14 cellular contexts compared by ENCODE assay signal in genomic region chr1:87435484-87435883, GRCh38.
A peak's percentile ranks its signal among the peaks of the same experiment; 100 is the strongest.
DNase-seq lines count a peak whose midpoint lies in the region; ATAC-seq lines count a peak whose summit lies in the region.
"Had no signal": no experiment of that assay in that cellular context is flagged by ENCODE, and none has a peak within 500 bp of the region (broad histone marks: within the 10 kb centered on the region; RNA-seq: fewer than 3 reads in every experiment).

No MANE protein-coding gene starts in this region.

- CTCF ChIA-PET in activated CD4-positive, alpha-beta memory T cell treated with anti-CD3 and anti-CD28 coated beads for 36 hours (lab: Charles Lee): no interaction called here

- peaks cover 10% of the 10 kb centered on the region for H3K4me1 Mint-ChIP-seq in activated CD4-positive, alpha-beta memory T cell treated with anti-CD3 and anti-CD28 coated beads for 36 hours (ENCODE audit: low read depth)

- intact Hi-C loops in activated CD4-positive, alpha-beta memory T cell treated with anti-CD3 and anti-CD28 coated beads for 36 hours (cut with micrococcal nuclease): loop anchor here (1.0 kb wide), 2 partner anchors 14 to 31 kb away; no protein-coding TSS in a partner anchor

- peak; percentile 36 for DNase-seq in activated CD4-positive, alpha-beta memory T cell treated with anti-CD3 and anti-CD28 coated beads for 36 hours
- DNase-seq in iris pigment epithelial cell (ENCODE audit: low read depth) (peak; percentile 44), anterior cingulate cortex (lab: John Stamatoyannopoulos, UW) (no peak), DMS53 (lab: John Stamatoyannopoulos, UW) (no peak), hepatic stellate cell (ENCODE audit: low spot score) (no peak)
- DNase-seq: activated effector memory CD4-positive, alpha-beta T cell treated with anti-CD3 and anti-CD28 coated beads, Interleukin-2, amount 50 U/mL, for 16 hours; Karpas-422; left colon; NCI-H69; posterior cingulate gyrus had no signal

- no peak overlapping the region for H3K4me3 Mint-ChIP-seq in activated CD4-positive, alpha-beta memory T cell treated with anti-CD3 and anti-CD28 coated beads for 36 hours
- H3K4me3 Mint-ChIP-seq: T-helper 1 cell treated with Interleukin-12 subunit alpha and Interleukin-12 subunit beta and Interleukin-4 antibody, amounts not matched to agents 30 μg/mL and 1 μg/mL, for 36 hours had no signal

- POLR2A ChIA-PET in activated CD4-positive, alpha-beta memory T cell treated with anti-CD3 and anti-CD28 coated beads for 36 hours (lab: Charles Lee): no interaction called here

- no peak overlapping the region for H3K27ac Mint-ChIP-seq in activated CD4-positive, alpha-beta memory T cell treated with anti-CD3 and anti-CD28 coated beads for 36 hours
- H3K27ac Mint-ChIP-seq: T-helper 1 cell treated with Interleukin-12 subunit alpha and Interleukin-12 subunit beta and Interleukin-4 antibody, amounts not matched to agents 30 μg/mL and 1 μg/mL, for 36 hours had no signal

- no peaks in the 10 kb centered on the region for H3K9me3 Mint-ChIP-seq in activated CD4-positive, alpha-beta memory T cell treated with anti-CD3 and anti-CD28 coated beads for 36 hours
- H3K9me3 Mint-ChIP-seq: T-helper 1 cell treated with Interleukin-12 subunit alpha and Interleukin-12 subunit beta and Interleukin-4 antibody, amounts not matched to agents 30 μg/mL and 1 μg/mL, for 36 hours had no signal

- H3K36me3 Mint-ChIP-seq in activated CD4-positive, alpha-beta memory T cell treated with anti-CD3 and anti-CD28 coated beads for 36 hours: no peaks in the 10 kb centered on the region

- peaks cover 6% of the 10 kb centered on the region for H3K27me3 Mint-ChIP-seq in activated CD4-positive, alpha-beta memory T cell treated with anti-CD3 and anti-CD28 coated beads for 36 hours

- ATAC-seq in GM19328 (IDR thresholded peaks at IDR 0.05; ENCODE audit: unreplicated experiment): peak; percentile 46
- peak; percentile 60 for ATAC-seq in HG03095 (IDR thresholded peaks at IDR 0.05; ENCODE audit: unreplicated experiment)
- ATAC-seq in GM21367 (IDR thresholded peaks at IDR 0.05; ENCODE audit: unreplicated experiment): no peak
- ATAC-seq: left colon had no signal

Comparison
In these comparisons a context has a peak if more than half of its experiments do, and no peak if none do; other contexts are left out.
1. DNase-seq: peak in activated CD4-positive, alpha-beta memory T cell treated with anti-CD3 and anti-CD28 coated beads for 36 hours (single experiment) and iris pigment epithelial cell (single experiment); none in anterior cingulate cortex (0 of 58), DMS53 (single experiment) and hepatic stellate cell (single experiment).